8 cellular contexts compared by ENCODE assay signal in genomic region chr11:554824-555499, GRCh38. TPM values are rescaled to one million over a fixed set of nuclear protein-coding genes. Genes with fewer than 3 reads are reported as not detected.
DNase-seq lines count a peak whose midpoint lies in the region; ATAC-seq and TF ChIP-seq lines count a peak whose summit lies in the region.

No MANE protein-coding gene starts in this region.

- intact Hi-C loops in CD14-positive monocyte (cut with micrococcal nuclease) (no loop called here), MCF 10A (cut with micrococcal nuclease) (no loop called here), posterior vena cava (cut with DNase I) (loop anchor here (10.0 kb wide), 1 partner anchor 170 kb away; no protein-coding TSS in a partner anchor)

- H3K9me3 Mint-ChIP-seq in CD14-positive monocyte (peaks cover 0 to 10% (median 2%) of the 10 kb centered on the region in 7 donors), MCF 10A (ENCODE audit: unreplicated experiment) (no peaks in the 10 kb centered on the region)

- no TSS peak for BruUV-seq in MCF 10A (replicated peaks; lab: Mats Ljungman, UMichigan)

- CTCF ChIA-PET in MCF 10A (lab: Yijun Ruan, JAX), result interaction anchor here (0.7 to 1.2 kb wide), 4 partner anchors 9 to 60 kb away, joined by 3 to 4 read pairs (median 3); no protein-coding TSS in a partner anchor

- H3K4me1 Mint-ChIP-seq in CD14-positive monocyte (peaks cover 7% of the 10 kb centered on the region), MCF 10A (ENCODE audit: insufficient read depth, unreplicated experiment) (peaks cover 7% of the 10 kb centered on the region)

- peaks cover 29 to 70% (median 46%) of the 10 kb centered on the region in 3 donors for H3K27me3 Mint-ChIP-seq in CD14-positive monocyte (ENCODE audit: low read depth in 3 of 3)
- no peaks in the 10 kb centered on the region for H3K27me3 Mint-ChIP-seq in MCF 10A (ENCODE audit: insufficient read depth, unreplicated experiment)

- H3K4me3 Mint-ChIP-seq in CD14-positive monocyte (peak overlapping the region in 1 of 2 donors; percentile 46), MCF 10A (ENCODE audit: unreplicated experiment) (peak overlapping the region; percentile 36)

- ATAC-seq in GM21825 (IDR thresholded peaks at IDR 0.05; ENCODE audit: unreplicated experiment), result peak; percentile 47

- H3K36me3 Mint-ChIP-seq in CD14-positive monocyte (peaks cover 0 to 2% of the 10 kb centered on the region in 2 donors), MCF 10A (ENCODE audit: insufficient read depth, unreplicated experiment) (no peaks in the 10 kb centered on the region)

- peak; percentile 63 for TF ChIP-seq CTCF in CD14-positive monocyte (IDR thresholded peaks at IDR 0.05)
- peak; percentile 59 for TF ChIP-seq CTCF in MCF 10A (IDR thresholded peaks at IDR 0.05; ENCODE audit: unreplicated experiment)

- POLR2A ChIA-PET in MCF 10A (lab: Yijun Ruan, JAX), result interaction anchor here (0.6 to 1.8 kb wide), 8 partner anchors 9 to 152 kb away, joined by 3 to 9 read pairs (median 4); partner anchors contain the start of gene PHRF1

- DNase-seq in CD14-positive monocyte (ENCODE audit: low spot score) (peak; percentile 69), NCI-H146 treated with DMSO at 0.1 percent for 48 hours (lab: John Stamatoyannopoulos, UW; ENCODE audit: unreplicated experiment) (peak; percentile 78), UCSD-AML1 (lab: John Stamatoyannopoulos, UW; ENCODE audit: unreplicated experiment) (peak; percentile 58), MCF 10A (ENCODE audit: unreplicated experiment) (peak; percentile 64), kidney glomerular epithelial cell (lab: John Stamatoyannopoulos, UW) (peak; percentile 30), posterior vena cava (ENCODE audit: low spot score) (no peak)
- DNase-seq in stimulated activated CD4-positive, alpha-beta T cell treated with anti-CD3 and anti-CD28 coated beads, Interleukin-4, amount 100 ng/mL, for 48 hours (ENCODE audit: low read depth in 2 of 2), result peak; percentile 65 to 69

- H3K27ac Mint-ChIP-seq in CD14-positive monocyte, result no peak overlapping the region
- no peak overlapping the region for H3K27ac Mint-ChIP-seq in MCF 10A (ENCODE audit: low read depth, unreplicated experiment)

RNA-seq across cellular contexts. Expression of gene LMNTD2, which starts 5.6 kb away (rescaled TPM):
- polyA plus RNA-seq in CD14-positive monocyte, result 1 to 10 TPM in 1 of 2 donors, under 1 TPM in 1; 0.67 to 1.2 TPM
- total RNA-seq in MCF 10A (2022), result 6.1 and 8.0 TPM in 2 replicates
- total RNA-seq in posterior vena cava, result under 1 TPM; 0.43 to 0.56 TPM

RNA-seq across cellular contexts. Expression of gene RASSF7, which starts 5.8 kb away (rescaled TPM):
- 10 to 100 TPM in 1 of 2 donors, 1 to 10 TPM in 1; 10.0 to 12.4 TPM for polyA plus RNA-seq in CD14-positive monocyte
- total RNA-seq in MCF 10A (2022) (11.4 and 13.3 TPM in 2 replicates), posterior vena cava (1 to 10 TPM; 2.1 to 2.6 TPM)

RNA-seq across cellular contexts. Expression of gene LRRC56, which starts 17.6 kb away (rescaled TPM):
- polyA plus RNA-seq in CD14-positive monocyte, result under 1 TPM in 1 of 2 donors, not detected in 1; 0.09 TPM
- total RNA-seq in MCF 10A (2022), result 0.54 and 0.75 TPM in 2 replicates
- total RNA-seq in posterior vena cava, result under 1 TPM; 0.43 to 0.56 TPM

RNA-seq across cellular contexts. Expression of gene HRAS, which starts 19.6 kb away (rescaled TPM):
- 10 to 100 TPM; 10.1 to 10.3 TPM for polyA plus RNA-seq in CD14-positive monocyte
- 115 and 123 TPM in 2 replicates for total RNA-seq in MCF 10A (2022)
- total RNA-seq in posterior vena cava, result 10 to 100 TPM; 37.2 to 48.5 TPM

RNA-seq across cellular contexts. Expression of gene PHRF1, which starts 21.3 kb away (rescaled TPM):
- 1 to 10 TPM; 1.3 to 3.3 TPM for polyA plus RNA-seq in CD14-positive monocyte
- total RNA-seq in MCF 10A (2022), result 29.9 and 31.8 TPM in 2 replicates
- total RNA-seq in posterior vena cava, result 10 to 100 TPM; 18.3 to 20.8 TPM

Comparison
In these comparisons a context has a peak if more than half of its experiments do, and no peak if none do; other contexts are left out.
1. intact Hi-C loops: an anchor here in posterior vena cava (10.0 kb wide); none called in CD14-positive monocyte and MCF 10A.